23 cellular contexts compared by ENCODE assay signal in genomic region chrX:115649461-115650063, GRCh38.
DNase-seq lines count a peak whose midpoint lies in the region; ATAC-seq, FAIRE-seq and TF ChIP-seq lines count a peak whose summit lies in the region.
"Had no signal": no experiment of that assay in that cellular context is flagged by ENCODE, and none has a peak within 500 bp of the region (broad histone marks: within the 10 kb centered on the region; RNA-seq: fewer than 3 reads in every experiment).

No MANE protein-coding gene starts in this region.

- POLR2A ChIA-PET in HEK293T (lab: Yijun Ruan, JAX), result no interaction called here

- no peak overlapping the region for H3K4me3 ChIP-seq in HUES64 (ENCODE audit: low read length)
- H3K4me3 ChIP-seq in bronchial epithelial cell (ENCODE audit: low read depth, low read length), result no peak overlapping the region
- H3K4me3 ChIP-seq in iPS-20b (ENCODE audit: low read length), result no peak overlapping the region
- H3K4me3 ChIP-seq in smooth muscle cell, result no peak overlapping the region
- H3K4me3 ChIP-seq in neural progenitor cell, result no peak overlapping the region
- H3K4me3 ChIP-seq: gastrocnemius medialis, mucosa of descending colon, thyroid gland had no signal

- H3K79me2 ChIP-seq in smooth muscle cell (ENCODE audit: low read depth) (peaks cover 3% of the 10 kb centered on the region), neural progenitor cell (ENCODE audit: low read depth) (no peaks in the 10 kb centered on the region)

- H3K9me3 Mint-ChIP-seq in neural progenitor cell, result no peaks in the 10 kb centered on the region
- H3K9me3 Mint-ChIP-seq: activated CD4-positive, alpha-beta memory T cell treated with anti-CD3 and anti-CD28 coated beads, Interleukin-2, amount 10 ng/mL, durations not matched to agents 7 days and 5 days; activated naive CD8-positive, alpha-beta T cell treated with anti-CD3 and anti-CD28 coated beads for 36 hours; activated T-cell treated with anti-CD3 and anti-CD28 coated beads, Interleukin-2, amount 50 U/mL, for 72 hours; immature natural killer cell had no signal

- H3K27me3 ChIP-seq in HUES64 (ENCODE audit: insufficient read depth, low read length) (no peaks in the 10 kb centered on the region), bronchial epithelial cell (ENCODE audit: control insufficient read depth, insufficient read depth, low read length) (no peaks in the 10 kb centered on the region), iPS-20b (ENCODE audit: insufficient read depth, low read length) (no peaks in the 10 kb centered on the region), smooth muscle cell (ENCODE audit: low read depth) (no peaks in the 10 kb centered on the region), neural progenitor cell (no peaks in the 10 kb centered on the region)
- H3K27me3 ChIP-seq: gastrocnemius medialis, thyroid gland had no signal

- H3K9ac ChIP-seq in HUES64 (ENCODE audit: low read depth, low read length) (peak overlapping the region; percentile 47; the same call in 1 of the 2 replicates), iPS-20b (ENCODE audit: low read depth, low read length) (peak overlapping the region; percentile 79; the same call in 1 of the 2 replicates), smooth muscle cell (ENCODE audit: low read depth) (no peak overlapping the region), neural progenitor cell (no peak overlapping the region)
- H3K9ac ChIP-seq: KMS-11 had no signal

- H3K4me2 ChIP-seq in smooth muscle cell (no peak overlapping the region), neural progenitor cell (no peak overlapping the region)
- H3K4me2 ChIP-seq: KMS-11 had no signal

- H3K36me3 ChIP-seq in HUES64 (ENCODE audit: insufficient read depth, low read length), result peaks cover 52% of the 10 kb centered on the region
- peaks cover 2% of the 10 kb centered on the region for H3K36me3 ChIP-seq in bronchial epithelial cell (ENCODE audit: control insufficient read depth, insufficient read depth, low read length)
- peaks cover 55% of the 10 kb centered on the region for H3K36me3 ChIP-seq in iPS-20b (ENCODE audit: insufficient read depth, low read depth, low read length)
- peaks cover 36% of the 10 kb centered on the region for H3K36me3 ChIP-seq in smooth muscle cell (ENCODE audit: low read depth)
- H3K36me3 ChIP-seq in neural progenitor cell, result no peaks in the 10 kb centered on the region
- H3K36me3 ChIP-seq: WERI-Rb-1 had no signal

- no peak for ATAC-seq in GM19324 (IDR thresholded peaks at IDR 0.05; ENCODE audit: low FRiP score, unreplicated experiment)
- ATAC-seq: activated T-cell treated with anti-CD3 and anti-CD28 coated beads, Interleukin-2, amount 50 U/mL, for 72 hours; gastrocnemius medialis; mucosa of descending colon had no signal

- H4K20me1 ChIP-seq in smooth muscle cell (ENCODE audit: low read depth), result peaks cover 8% of the 10 kb centered on the region
- no peaks in the 10 kb centered on the region for H4K20me1 ChIP-seq in neural progenitor cell (ENCODE audit: low read depth)

- no peak overlapping the region for H2AFZ ChIP-seq in smooth muscle cell (ENCODE audit: low read depth)
- H2AFZ ChIP-seq in neural progenitor cell (replicated peaks), result no peak overlapping the region

- DNase-seq in bronchial epithelial cell (ENCODE audit: low read depth) (peak; percentile 9), smooth muscle cell (lab: John Stamatoyannopoulos, UW; ENCODE audit: unreplicated experiment) (no peak), HEK293T (ENCODE audit: extremely low spot score) (no peak), neural progenitor cell (ENCODE audit: low spot score) (no peak)
- DNase-seq: activated CD4-positive, alpha-beta memory T cell treated with anti-CD3 and anti-CD28 coated beads, Interleukin-2, amount 10 ng/mL, durations not matched to agents 7 days and 5 days; activated naive CD8-positive, alpha-beta T cell treated with anti-CD3 and anti-CD28 coated beads for 36 hours; activated T-cell treated with anti-CD3 and anti-CD28 coated beads, Interleukin-2, amount 50 U/mL, for 72 hours; C1 segment of cervical spinal cord; DMS 273 treated with DMSO at 0.1 percent for 48 hours; gastrocnemius medialis; immature natural killer cell; mucosa of descending colon; NCI-H1105; nucleus accumbens; stimulated activated CD4-positive, alpha-beta T cell treated with anti-CD3 and anti-CD28 coated beads, Interleukin-4, amount 100 ng/mL, for 1 hour; stimulated activated CD8-positive, alpha-beta memory T cell treated with anti-CD3 and anti-CD28 coated beads, Interleukin-4, amount 100 ng/mL, for 48 hours; WERI-Rb-1 had no signal

- H3K27ac ChIP-seq in HUES64 (ENCODE audit: low read depth, low read length), result peak overlapping the region; percentile 97
- H3K27ac ChIP-seq in iPS-20b (ENCODE audit: low read length), result peak overlapping the region; percentile 69
- peak overlapping the region; percentile 66 for H3K27ac ChIP-seq in smooth muscle cell (ENCODE audit: low read depth)
- no peak overlapping the region for H3K27ac ChIP-seq in neural progenitor cell
- H3K27ac ChIP-seq: gastrocnemius medialis, HL-60, KMS-11, WERI-Rb-1 had no signal

- peaks cover 14% of the 10 kb centered on the region for H3K36me3 Mint-ChIP-seq in neural progenitor cell
- H3K36me3 Mint-ChIP-seq: activated naive CD8-positive, alpha-beta T cell treated with anti-CD3 and anti-CD28 coated beads for 36 hours; immature natural killer cell had no signal

- 80% methylated on average over 5 of the region's 5 CpGs for WGBS in HUES64
- WGBS in smooth muscle cell (ENCODE audit: low lambda C conversion rate), result 81% methylated on average over 5 of the region's 5 CpGs

- H3F3A ChIP-seq in smooth muscle cell (ENCODE audit: low read depth) (peaks cover 6% of the 10 kb centered on the region), neural progenitor cell (ENCODE audit: low read depth) (peaks cover 5% of the 10 kb centered on the region)

- CTCF ChIA-PET in HEK293T (lab: Yijun Ruan, JAX), result interaction anchor here (0.6 to 1.7 kb wide), 3 partner anchors 32 to 1123 kb away, joined by 3 to 5 read pairs (median 4); no protein-coding TSS in a partner anchor

- H3K27me3 Mint-ChIP-seq in neural progenitor cell (ENCODE audit: insufficient read depth, low read depth), result no peaks in the 10 kb centered on the region
- H3K27me3 Mint-ChIP-seq: activated CD4-positive, alpha-beta memory T cell treated with anti-CD3 and anti-CD28 coated beads, Interleukin-2, amount 10 ng/mL, durations not matched to agents 7 days and 5 days; activated naive CD8-positive, alpha-beta T cell treated with anti-CD3 and anti-CD28 coated beads for 36 hours had no signal

- TF ChIP-seq CTCF in bronchial epithelial cell (IDR thresholded peaks at IDR 0.05; ENCODE audit: insufficient read depth, low read length, severe bottlenecking) (no peak), smooth muscle cell (IDR thresholded peaks at IDR 0.05; ENCODE audit: borderline replicate concordance, insufficient read depth, poor library complexity, severe bottlenecking) (no peak), neural progenitor cell (IDR thresholded peaks at IDR 0.05) (no peak)

- FAIRE-seq in bronchial epithelial cell (lab: Jason Lieb, UNC), result no peak

- H3K9me3 ChIP-seq in HUES64 (ENCODE audit: insufficient read depth, low read depth, low read length) (no peaks in the 10 kb centered on the region), iPS-20b (ENCODE audit: insufficient read depth, low read depth, low read length) (no peaks in the 10 kb centered on the region), smooth muscle cell (replicated peaks; ENCODE audit: low read depth) (no peaks in the 10 kb centered on the region), neural progenitor cell (ENCODE audit: low read depth) (no peaks in the 10 kb centered on the region)
- H3K9me3 ChIP-seq: gastrocnemius medialis, mucosa of descending colon, thyroid gland had no signal

- peaks cover 7% of the 10 kb centered on the region for H3K4me1 Mint-ChIP-seq in neural progenitor cell
- H3K4me1 Mint-ChIP-seq: activated CD4-positive, alpha-beta memory T cell treated with anti-CD3 and anti-CD28 coated beads, Interleukin-2, amount 10 ng/mL, durations not matched to agents 7 days and 5 days; activated naive CD8-positive, alpha-beta T cell treated with anti-CD3 and anti-CD28 coated beads for 36 hours; immature natural killer cell had no signal

- H3K4me3 Mint-ChIP-seq in neural progenitor cell, result no peak overlapping the region
- H3K4me3 Mint-ChIP-seq: activated CD4-positive, alpha-beta memory T cell treated with anti-CD3 and anti-CD28 coated beads, Interleukin-2, amount 10 ng/mL, durations not matched to agents 7 days and 5 days; activated naive CD8-positive, alpha-beta T cell treated with anti-CD3 and anti-CD28 coated beads for 36 hours; activated T-cell treated with anti-CD3 and anti-CD28 coated beads, Interleukin-2, amount 50 U/mL, for 72 hours; immature natural killer cell had no signal

- H3K27ac Mint-ChIP-seq in neural progenitor cell, result no peak overlapping the region
- H3K27ac Mint-ChIP-seq: activated CD4-positive, alpha-beta memory T cell treated with anti-CD3 and anti-CD28 coated beads, Interleukin-2, amount 10 ng/mL, durations not matched to agents 7 days and 5 days; activated naive CD8-positive, alpha-beta T cell treated with anti-CD3 and anti-CD28 coated beads for 36 hours; activated T-cell treated with anti-CD3 and anti-CD28 coated beads, Interleukin-2, amount 50 U/mL, for 72 hours; immature natural killer cell had no signal

- H3K4me1 ChIP-seq in HUES64 (ENCODE audit: insufficient read depth, low read length) (peaks cover 19% of the 10 kb centered on the region), iPS-20b (ENCODE audit: insufficient read depth, low read length) (peaks cover 10% of the 10 kb centered on the region; the same call in 1 of the 2 replicates), smooth muscle cell (ENCODE audit: low read depth) (no peaks in the 10 kb centered on the region), neural progenitor cell (peaks cover 8% of the 10 kb centered on the region)
- H3K4me1 ChIP-seq: gastrocnemius medialis, thyroid gland had no signal

TF ChIP-seq in HEK293T, 16 proteins besides CTCF, POLR2A, EP300 and RAD21:
- TF ChIP-seq NFRKB (IDR thresholded peaks at IDR 0.05), result no peak
- no peak for TF ChIP-seq FOXK2 (IDR thresholded peaks at IDR 0.05)
- TF ChIP-seq L3MBTL2 (conservative IDR thresholded peaks at IDR 0.05), result no peak

Comparison
In these comparisons a context has a peak if more than half of its experiments do, and no peak if none do; other contexts are left out.
1. H3K9ac ChIP-seq: peak in HUES64 (single experiment) and iPS-20b (single experiment); none in smooth muscle cell (single experiment) and neural progenitor cell (single experiment).